Comparison of ENCODE assay signal across 1 cellular context in the genomic region with DNA sequence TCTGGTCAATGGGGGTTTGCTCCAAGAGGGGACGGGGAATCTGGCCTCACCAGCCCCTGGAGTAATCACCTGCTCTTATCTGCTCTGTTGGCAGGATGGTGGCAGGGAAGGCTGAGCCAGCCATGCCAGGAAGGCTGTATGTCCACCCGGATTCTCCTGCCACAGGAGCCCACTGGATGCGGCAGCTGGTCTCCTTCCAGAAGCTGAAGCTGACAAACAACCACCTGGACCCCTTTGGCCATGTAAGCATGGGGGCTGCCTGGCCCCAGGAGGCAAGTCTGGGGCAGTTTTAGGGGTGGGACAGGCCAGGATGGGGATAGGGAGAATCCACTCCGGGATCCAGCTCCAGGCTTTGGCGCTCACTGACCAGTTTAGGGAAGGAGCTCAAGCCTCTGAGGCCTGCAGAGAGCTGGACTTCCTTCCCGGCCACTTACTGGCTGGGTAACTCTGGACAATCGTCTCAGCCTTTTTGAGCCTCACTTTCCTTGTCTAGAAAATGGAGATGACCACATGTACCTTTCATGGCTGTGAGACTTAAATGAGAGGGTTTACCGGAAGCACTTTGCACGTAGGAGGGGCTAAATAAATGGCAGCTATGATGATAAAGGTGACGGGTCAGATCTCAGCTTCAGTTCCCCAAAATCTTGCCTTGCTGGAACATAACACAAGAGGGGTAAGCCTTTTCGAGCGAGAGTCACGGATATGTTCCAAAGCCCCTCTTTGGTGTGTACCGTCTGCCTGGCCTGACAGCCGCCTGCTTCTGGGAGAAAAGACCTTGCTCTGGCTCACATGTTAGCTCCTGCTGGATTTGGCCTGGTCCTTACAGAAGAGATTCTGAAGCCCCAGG.
TF ChIP-seq lines count a peak whose summit lies in the region.

No MANE protein-coding gene starts in this region.

TF ChIP-seq in A549, 52 proteins besides CTCF, POLR2A, EP300 and RAD21 (continued from another document):
- TF ChIP-seq MAX (IDR thresholded peaks at IDR 0.05): no peak
